25 cellular contexts compared by ENCODE assay signal in genomic region chr10:17098012-17098411, GRCh38.
"Had no signal": no experiment of that assay in that cellular context is flagged by ENCODE, and none has a peak within 500 bp of the region (broad histone marks: within the 10 kb centered on the region; RNA-seq: fewer than 3 reads in every experiment).

No MANE protein-coding gene starts in this region.

- H3K9ac ChIP-seq: neural progenitor cell, parathyroid adenoma had no signal

- ATAC-seq: left lobe of liver; naive thymus-derived CD4-positive, alpha-beta T cell; right lobe of liver; stimulated activated naive CD8-positive, alpha-beta T cell treated with anti-CD3 and anti-CD28 coated beads, Interleukin-15, amount 100 ng/mL, for 72 hours had no signal

- H3K9me3 ChIP-seq: colonic mucosa, esophagus squamous epithelium, right lobe of liver, suprapubic skin, thyroid gland had no signal

- H3K36me3 ChIP-seq: colonic mucosa, esophagus squamous epithelium, neural progenitor cell, right lobe of liver, suprapubic skin, thyroid gland had no signal

- H2AFZ ChIP-seq: neural progenitor cell, parathyroid adenoma had no signal

- DNase-seq: colonic mucosa; dermis blood vessel endothelial cell; effector memory CD4-positive, alpha-beta T cell; erythroblast; esophagus squamous epithelium; foreskin melanocyte; hypothalamus; immature natural killer cell; mesenchymal stem cell; naive thymus-derived CD4-positive, alpha-beta T cell; right lobe of liver; small intestine; stimulated activated CD4-positive, alpha-beta T cell treated with anti-CD3 and anti-CD28 coated beads, Interleukin-12 subunit alpha, Interleukin-12 subunit beta, amount 100 ng/mL, for 4 hours; stimulated activated CD4-positive, alpha-beta T cell treated with anti-CD3 and anti-CD28 coated beads, Interleukin-1b, Interleukin-23, amount 100 ng/mL, for 48 hours; stimulated activated CD4-positive, alpha-beta T cell treated with anti-CD3 and anti-CD28 coated beads, Interleukin-4, amount 100 ng/mL, for 1 hour; stimulated activated CD8-positive, alpha-beta memory T cell treated with anti-CD3 and anti-CD28 coated beads, Interleukin-4, amount 100 ng/mL, for 48 hours; stimulated activated naive CD4-positive, alpha-beta T cell; stimulated activated naive CD8-positive, alpha-beta T cell treated with anti-CD3 and anti-CD28 coated beads, Interleukin-15, amount 100 ng/mL, for 72 hours; thyroid gland had no signal

- H3K27me3 ChIP-seq: colonic mucosa, esophagus squamous epithelium, neural progenitor cell, right lobe of liver, suprapubic skin, thyroid gland had no signal

- FAIRE-seq: keratinocyte had no signal

- H3K4me3 ChIP-seq: colonic mucosa, esophagus squamous epithelium, lung, neural progenitor cell, right lobe of liver, suprapubic skin, thyroid gland had no signal

- H3K79me2 ChIP-seq: parathyroid adenoma had no signal

- H3K4me2 ChIP-seq: neural progenitor cell had no signal

- H3K4me1 ChIP-seq: colonic mucosa, esophagus squamous epithelium, neural progenitor cell, parathyroid adenoma, suprapubic skin, thyroid gland had no signal

- H3K27ac ChIP-seq: colonic mucosa, esophagus squamous epithelium, neural progenitor cell, parathyroid adenoma, right lobe of liver, suprapubic skin, thyroid gland had no signal
